In genomic region chr2:212027681-212028628, GRCh38 we compare ENCODE assay signal across 20 cellular contexts.
A peak's percentile ranks its signal among the peaks of the same experiment; 100 is the strongest.
DNase-seq lines count a peak whose midpoint lies in the region; ATAC-seq and TF ChIP-seq lines count a peak whose summit lies in the region.
"Had no signal": no experiment of that assay in that cellular context is flagged by ENCODE, and none has a peak within 500 bp of the region (broad histone marks: within the 10 kb centered on the region; RNA-seq: fewer than 3 reads in every experiment).

No MANE protein-coding gene starts in this region.

- DNase-seq in HCEC 1CT = peak; percentile 67
- DNase-seq in adipocyte (ENCODE audit: low read depth) = peak; percentile 83
- peak; percentile 52 for DNase-seq in fibroblast of mammary gland (ENCODE audit: low read depth)
- no peak for DNase-seq in activated CD4-positive, CD25-positive, alpha-beta regulatory T cell treated with anti-CD3 and anti-CD28 coated beads, Interleukin-2, amount 50 U/mL, for 72 hours
- no peak for DNase-seq in NAMALWA (ENCODE audit: low spot score)
- DNase-seq: activated CD4-positive, alpha-beta T cell treated with anti-CD3 and anti-CD28 coated beads, Interleukin-2, amount 50 U/mL, for 1 hour; activated CD8-positive, alpha-beta memory T cell treated with anti-CD3 and anti-CD28 coated beads, Interleukin-2, amount 50 U/mL, for 4 hours; activated effector memory CD4-positive, alpha-beta T cell treated with Interleukin-2 at 50 U/mL for 16 hours; caudate nucleus; COR-L47; effector memory CD4-positive, alpha-beta T cell; NCI-H1930; occipital lobe; T-helper 1 cell had no signal

- H3K9me3 ChIP-seq in adipocyte (ENCODE audit: control insufficient read depth, low read length) = no peaks in the 10 kb centered on the region
- no peaks in the 10 kb centered on the region for H3K9me3 ChIP-seq in skeletal muscle satellite cell (replicated peaks; ENCODE audit: low read length)
- H3K9me3 ChIP-seq: right atrium auricular region, tibial nerve had no signal

- H3K9ac ChIP-seq in adipocyte (ENCODE audit: low read length) = no peak overlapping the region
- H3K9ac ChIP-seq in skeletal muscle satellite cell (ENCODE audit: low read depth, low read length) = peak overlapping the region; percentile 46

- peak overlapping the region; percentile 17 for H3K4me2 ChIP-seq in skeletal muscle satellite cell (ENCODE audit: low read length)

- no peaks in the 10 kb centered on the region for H3K27me3 ChIP-seq in adipocyte (replicated peaks; ENCODE audit: control insufficient read depth, insufficient read depth, low read length)
- no peaks in the 10 kb centered on the region for H3K27me3 ChIP-seq in skeletal muscle satellite cell (ENCODE audit: control insufficient read depth, insufficient read depth, low read length)
- H3K27me3 ChIP-seq: right atrium auricular region, tibial nerve had no signal

- H3K4me1 ChIP-seq in adipocyte (ENCODE audit: control insufficient read depth, insufficient read depth, low read length) (peaks cover 32% of the 10 kb centered on the region), skeletal muscle satellite cell (ENCODE audit: control insufficient read depth, insufficient read depth, low read length) (peaks cover 36% of the 10 kb centered on the region)
- H3K4me1 ChIP-seq: right atrium auricular region, tibial nerve had no signal

- H3K36me3 ChIP-seq in adipocyte (ENCODE audit: control insufficient read depth, insufficient read depth, low read length, severe bottlenecking) (no peaks in the 10 kb centered on the region), skeletal muscle satellite cell (ENCODE audit: insufficient read depth, low read length) (no peaks in the 10 kb centered on the region)
- H3K36me3 ChIP-seq: right atrium auricular region, tibial nerve had no signal

- H3K4me3 ChIP-seq in adipocyte (ENCODE audit: low read length) (no peak overlapping the region), fibroblast of mammary gland (ENCODE audit: control insufficient read depth, low read depth, low read length) (no peak overlapping the region), skeletal muscle satellite cell (ENCODE audit: low read length) (peak overlapping the region; percentile 26)
- H3K4me3 ChIP-seq: right atrium auricular region, tibial nerve had no signal

- no peak for TF ChIP-seq CTCF in fibroblast of mammary gland (conservative IDR thresholded peaks at IDR 0.05; ENCODE audit: control insufficient read depth, insufficient read depth, low read depth, low read length)

- no peak for ATAC-seq in GM21381 (IDR thresholded peaks at IDR 0.05; ENCODE audit: unreplicated experiment)
- ATAC-seq: Right ventricle myocardium inferior; stimulated activated memory B cell treated with anti-CD40 and anti-IgM and Interleukin-4, amounts not matched to agents 10 μg/mL and 1 μg/mL and 100 μg/mL, for 72 hours had no signal

Comparison
In these comparisons a context has a peak if more than half of its experiments do, and no peak if none do; other contexts are left out.
1. DNase-seq: peak in HCEC 1CT (single experiment), adipocyte (single experiment) and fibroblast of mammary gland (single experiment); none in activated CD4-positive, CD25-positive, alpha-beta regulatory T cell treated with anti-CD3 and anti-CD28 coated beads, Interleukin-2, amount 50 U/mL, for 72 hours (single experiment) and NAMALWA (single experiment).